17 cellular contexts compared by ENCODE assay signal in genomic region chr7:26360606-26361005, GRCh38.
"Had no signal": no experiment of that assay in that cellular context is flagged by ENCODE, and none has a peak within 500 bp of the region (broad histone marks: within the 10 kb centered on the region; RNA-seq: fewer than 3 reads in every experiment).

No MANE protein-coding gene starts in this region.

- DNase-seq: activated CD4-positive, CD25-positive, alpha-beta regulatory T cell; activated CD8-positive, alpha-beta memory T cell treated with anti-CD3 and anti-CD28 coated beads for 24 hours; activated naive CD4-positive, alpha-beta T cell; activated naive CD8-positive, alpha-beta T cell treated with anti-CD3 and anti-CD28 coated beads, Interleukin-2, amount 10 ng/mL, durations not matched to agents 7 days and 5 days; anterior cingulate cortex; brain microvascular endothelial cell; cortex of kidney; effector CD8-positive, alpha-beta T cell; foreskin keratinocyte; left ventricle myocardium inferior; right lobe of liver; uterus had no signal

- H3K9me3 Mint-ChIP-seq: activated CD4-positive, alpha-beta T cell treated with anti-CD3 and anti-CD28 coated beads, Interleukin-2, amount 10 ng/mL, durations not matched to agents 24 days and 14 days; activated naive CD8-positive, alpha-beta T cell treated with anti-CD3 and anti-CD28 coated beads, Interleukin-2, amount 10 ng/mL, durations not matched to agents 7 days and 5 days; central memory CD8-positive, alpha-beta T cell; nephron had no signal

- ATAC-seq: foreskin keratinocyte had no signal

- H3K4me3 Mint-ChIP-seq: activated CD4-positive, alpha-beta T cell treated with anti-CD3 and anti-CD28 coated beads, Interleukin-2, amount 10 ng/mL, durations not matched to agents 24 days and 14 days; activated naive CD8-positive, alpha-beta T cell treated with anti-CD3 and anti-CD28 coated beads, Interleukin-2, amount 10 ng/mL, durations not matched to agents 7 days and 5 days; central memory CD8-positive, alpha-beta T cell; nephron had no signal

- H3K4me3 ChIP-seq: left ventricle myocardium inferior, prostate gland, right lobe of liver, smooth muscle cell, uterus had no signal

- H3K27ac Mint-ChIP-seq: activated CD4-positive, alpha-beta T cell treated with anti-CD3 and anti-CD28 coated beads, Interleukin-2, amount 10 ng/mL, durations not matched to agents 24 days and 14 days; activated naive CD8-positive, alpha-beta T cell treated with anti-CD3 and anti-CD28 coated beads, Interleukin-2, amount 10 ng/mL, durations not matched to agents 7 days and 5 days; nephron had no signal

- H3K27me3 Mint-ChIP-seq: activated CD4-positive, alpha-beta T cell treated with anti-CD3 and anti-CD28 coated beads, Interleukin-2, amount 10 ng/mL, durations not matched to agents 24 days and 14 days; activated naive CD8-positive, alpha-beta T cell treated with anti-CD3 and anti-CD28 coated beads, Interleukin-2, amount 10 ng/mL, durations not matched to agents 7 days and 5 days; central memory CD8-positive, alpha-beta T cell had no signal
